Comparison of ENCODE assay signal across 29 cellular contexts in the genomic region with DNA sequence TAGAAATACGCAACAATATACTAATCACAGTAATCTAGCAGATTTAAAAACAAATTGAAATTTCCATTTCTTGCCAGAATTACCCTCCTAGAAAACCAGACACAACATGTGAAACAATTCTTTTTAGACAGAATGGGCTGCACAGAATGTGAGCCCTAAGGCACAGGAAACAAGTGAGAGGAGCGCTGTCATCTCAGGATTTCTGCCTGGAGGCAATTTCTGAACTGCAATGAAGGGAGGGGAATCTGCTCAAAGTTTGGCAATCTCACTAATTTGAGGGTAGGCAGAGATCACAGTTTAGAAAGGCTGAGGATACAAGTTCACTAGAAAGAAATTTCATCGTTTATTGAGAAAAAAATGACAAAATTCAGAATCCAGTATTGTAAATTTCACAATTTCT.
DNase-seq lines count a peak whose midpoint lies in the region; ATAC-seq and TF ChIP-seq lines count a peak whose summit lies in the region.
"Had no signal": no experiment of that assay in that cellular context is flagged by ENCODE, and none has a peak within 500 bp of the region (broad histone marks: within the 10 kb centered on the region; RNA-seq: fewer than 3 reads in every experiment).

No MANE protein-coding gene starts in this region.

- no peak overlapping the region for H3K4me3 Mint-ChIP-seq in HFFc6
- H3K4me3 Mint-ChIP-seq in Calu3 (ENCODE audit: low read depth, unreplicated experiment) = no peak overlapping the region
- no peak overlapping the region for H3K4me3 Mint-ChIP-seq in progenitor cell of endocrine pancreas (ENCODE audit: low read depth)
- H3K4me3 Mint-ChIP-seq: CD14-positive monocyte; CD8-positive, alpha-beta memory T cell had no signal

- peaks cover 8% of the 10 kb centered on the region for H3K4me1 ChIP-seq in foreskin keratinocyte
- H3K4me1 ChIP-seq: BE2C had no signal

- BruUV-seq in Calu3 (replicated peaks; lab: Mats Ljungman, UMichigan) = no TSS peak

- DNase-seq in EH (ENCODE audit: low read depth) = peak; percentile 27
- peak; percentile 10 for DNase-seq in HFFc6
- peak; percentile 88 for DNase-seq in SK-N-MC (ENCODE audit: low read depth, low spot score)
- peak; percentile 20 to 52 for DNase-seq in foreskin keratinocyte
- DNase-seq in Calu3 = no peak
- no peak for DNase-seq in progenitor cell of endocrine pancreas (ENCODE audit: low spot score, unreplicated experiment)
- DNase-seq: 8988T; ACHN; BE2C; CD8-positive, alpha-beta memory T cell; DND-41; GDM1; Kasumi-1; MG63; NCI-H1105 treated with DMSO at 0.1 percent for 48 hours; NCI-H146; NCI-H1930; NCI-H2107; NCI-H446; NCI-H524 treated with DMSO at 0.1 percent for 48 hours; NCI-H774; PC-3; SHP77 had no signal

- intact Hi-C loops in Calu3 (cut with micrococcal nuclease; ENCODE audit: unreplicated experiment) = no loop called here

- H3K9ac ChIP-seq in SK-N-MC (ENCODE audit: insufficient read length) = no peak overlapping the region

- H3K27ac ChIP-seq in SK-N-MC (peak overlapping the region; percentile 38; the same call in 1 of the 2 replicates), foreskin keratinocyte (no peak overlapping the region)

- peaks cover under 1% of the 10 kb centered on the region for H3K27me3 Mint-ChIP-seq in HFFc6 (ENCODE audit: insufficient read depth)
- H3K27me3 Mint-ChIP-seq in Calu3 (ENCODE audit: unreplicated experiment) = no peaks in the 10 kb centered on the region
- H3K27me3 Mint-ChIP-seq in progenitor cell of endocrine pancreas = no peaks in the 10 kb centered on the region

- H3K27ac Mint-ChIP-seq in HFFc6 (no peak overlapping the region), Calu3 (ENCODE audit: unreplicated experiment) (no peak overlapping the region), progenitor cell of endocrine pancreas (no peak overlapping the region)
- H3K27ac Mint-ChIP-seq: CD8-positive, alpha-beta memory T cell had no signal

- TF ChIP-seq CTCF in HFFc6 (IDR thresholded peaks at IDR 0.05) (no peak), foreskin keratinocyte (conservative IDR thresholded peaks at IDR 0.05) (no peak), Calu3 (IDR thresholded peaks at IDR 0.05; ENCODE audit: unreplicated experiment) (no peak), progenitor cell of endocrine pancreas (IDR thresholded peaks at IDR 0.05; ENCODE audit: unreplicated experiment) (no peak)

- peaks cover 17% of the 10 kb centered on the region for H3K9me3 Mint-ChIP-seq in HFFc6
- peaks cover 2% of the 10 kb centered on the region for H3K9me3 Mint-ChIP-seq in Calu3 (ENCODE audit: low read depth, unreplicated experiment)
- peaks cover 14% of the 10 kb centered on the region for H3K9me3 Mint-ChIP-seq in progenitor cell of endocrine pancreas (ENCODE audit: low read depth)

- CTCF ChIA-PET in Calu3 (lab: Charles Lee) = no interaction called here

- H3K4me1 Mint-ChIP-seq in HFFc6 (ENCODE audit: low read depth) (peaks cover 20% of the 10 kb centered on the region), Calu3 (ENCODE audit: low read depth, unreplicated experiment) (no peaks in the 10 kb centered on the region), progenitor cell of endocrine pancreas (ENCODE audit: low read depth) (no peaks in the 10 kb centered on the region)
- H3K4me1 Mint-ChIP-seq: CD14-positive monocyte; CD8-positive, alpha-beta memory T cell had no signal

- H3K9me3 ChIP-seq in SK-N-MC (ENCODE audit: low read depth, low read length) = peaks cover 11% of the 10 kb centered on the region; the same call in 1 of the 2 replicates

- H3K4me3 ChIP-seq in SK-N-MC = no peak overlapping the region
- H3K4me3 ChIP-seq: GM12878, K562, MG63 had no signal

- no peaks in the 10 kb centered on the region for H3K27me3 ChIP-seq in foreskin keratinocyte
- H3K27me3 ChIP-seq: BE2C, MG63 had no signal

- peaks cover 45% of the 10 kb centered on the region for H3K36me3 ChIP-seq in SK-N-MC (ENCODE audit: insufficient read depth, low read length)
- H3K36me3 ChIP-seq: BE2C, MG63 had no signal

- H3K36me3 Mint-ChIP-seq in HFFc6 (ENCODE audit: low read depth) (peaks cover 40% of the 10 kb centered on the region), Calu3 (ENCODE audit: insufficient read depth, unreplicated experiment) (peaks cover 5% of the 10 kb centered on the region), progenitor cell of endocrine pancreas (ENCODE audit: insufficient read depth) (peaks cover 49% of the 10 kb centered on the region)

- ATAC-seq in foreskin keratinocyte = peak; percentile 49
- no peak for ATAC-seq in GM21360 (IDR thresholded peaks at IDR 0.05; ENCODE audit: unreplicated experiment)
- ATAC-seq in HG03196 (IDR thresholded peaks at IDR 0.05; ENCODE audit: unreplicated experiment) = no peak
- ATAC-seq: GM12878, HCT116, K562, PC-3 had no signal

Comparison
In these comparisons a context has a peak if more than half of its experiments do, and no peak if none do; other contexts are left out.
1. DNase-seq: peak in EH (single experiment), HFFc6 (single experiment), SK-N-MC (single experiment) and foreskin keratinocyte (2 of 2); none in Calu3 (single experiment) and progenitor cell of endocrine pancreas (single experiment).